ENCODE assay signal across 1 cellular context in genomic region chr22:23845661-23846469, GRCh38.
A peak's percentile ranks its signal among the peaks of the same experiment; 100 is the strongest.
TF ChIP-seq lines count a peak whose summit lies in the region.

No MANE protein-coding gene starts in this region.

TF ChIP-seq in HepG2, 621 proteins besides CTCF, POLR2A, EP300 and RAD21:
- TF ChIP-seq ZNF768 (CRISPR knock-in tag; IDR thresholded peaks at IDR 0.05) (peak; percentile 96), ZMYM3 (CRISPR knock-in tag; IDR thresholded peaks at IDR 0.05) (peak; percentile 50; the same call in 1 of the 2 replicates), ZGPAT (CRISPR knock-in tag; IDR thresholded peaks at IDR 0.05) (no peak), ZFX (CRISPR knock-in tag; IDR thresholded peaks at IDR 0.05; ENCODE audit: low read depth) (peak; percentile 15; the same call in 1 of the 2 replicates), NFAT5 (CRISPR knock-in tag; IDR thresholded peaks at IDR 0.05) (no peak)
